In genomic region chr5:91170266-91170665, GRCh38 we compare ENCODE assay signal across 12 cellular contexts.
DNase-seq lines count a peak whose midpoint lies in the region; ATAC-seq and TF ChIP-seq lines count a peak whose summit lies in the region.
"Had no signal": no experiment of that assay in that cellular context is flagged by ENCODE, and none has a peak within 500 bp of the region (broad histone marks: within the 10 kb centered on the region; RNA-seq: fewer than 3 reads in every experiment).

No MANE protein-coding gene starts in this region.

- H3K4me3 ChIP-seq in AG10803 (ENCODE audit: low read length): no peak overlapping the region

- TF ChIP-seq CTCF in AG10803 (conservative IDR thresholded peaks at IDR 0.05; ENCODE audit: low read length) (no peak), HFFc6 (IDR thresholded peaks at IDR 0.05) (no peak)

- H3K4me3 Mint-ChIP-seq in HFFc6: no peak overlapping the region
- no peak overlapping the region for H3K4me3 Mint-ChIP-seq in activated T-helper 1 cell treated with anti-CD3 and anti-CD28 coated beads, Interleukin-12 subunit alpha, Interleukin-12 subunit beta, Interleukin-2, Interleukin-4 antibody, amounts not matched to agents 30 ng/mL and 10 ng/mL and 1 ng/mL, durations not matched to agents 14 hours and 24 hours and 36 hours
- H3K4me3 Mint-ChIP-seq: endodermal cell had no signal

- H3K4me1 Mint-ChIP-seq in HFFc6 (ENCODE audit: low read depth): peaks cover 30% of the 10 kb centered on the region
- H3K4me1 Mint-ChIP-seq in activated T-helper 1 cell treated with anti-CD3 and anti-CD28 coated beads, Interleukin-12 subunit alpha, Interleukin-12 subunit beta, Interleukin-2, Interleukin-4 antibody, amounts not matched to agents 30 ng/mL and 10 ng/mL and 1 ng/mL, durations not matched to agents 14 hours and 24 hours and 36 hours (ENCODE audit: low read depth): peaks cover 17% of the 10 kb centered on the region

- DNase-seq in AG10803 (ENCODE audit: low read depth) (peak; percentile 84), HFFc6 (peak; percentile 47), fibroblast of the conjunctiva (ENCODE audit: low read depth) (peak; percentile 51), SHP77 treated with DMSO at 0.1 percent for 48 hours (lab: John Stamatoyannopoulos, UW) (no peak), activated gamma-delta T cell (lab: John Stamatoyannopoulos, UW) (no peak)
- DNase-seq in activated T-helper 1 cell treated with anti-CD3 and anti-CD28 coated beads, Interleukin-12 subunit alpha, Interleukin-12 subunit beta, Interleukin-2, Interleukin-4 antibody, amounts not matched to agents 30 ng/mL and 10 ng/mL and 1 ng/mL, durations not matched to agents 14 hours and 24 hours and 36 hours (ENCODE audit: low spot score): no peak
- DNase-seq in stimulated activated naive CD4-positive, alpha-beta T cell treated with Interleukin-2 at 50 U/mL for 16 hours (lab: John Stamatoyannopoulos, UW): no peak
- DNase-seq: Caco-2, endodermal cell, NCI-H1048, NCI-H82 had no signal

- intact Hi-C loops in activated T-helper 1 cell treated with anti-CD3 and anti-CD28 coated beads, Interleukin-12 subunit alpha, Interleukin-12 subunit beta, Interleukin-2, Interleukin-4 antibody, amounts not matched to agents 30 ng/mL and 10 ng/mL and 1 ng/mL, durations not matched to agents 14 hours and 24 hours and 36 hours (cut with micrococcal nuclease): loop anchor here (1.0 to 5.0 kb wide), 4 partner anchors 8 to 763 kb away; partner anchors contain the start of genes ARRDC3 and CETN3

- H3K9me3 Mint-ChIP-seq in HFFc6: no peaks in the 10 kb centered on the region
- H3K9me3 Mint-ChIP-seq in activated T-helper 1 cell treated with anti-CD3 and anti-CD28 coated beads, Interleukin-12 subunit alpha, Interleukin-12 subunit beta, Interleukin-2, Interleukin-4 antibody, amounts not matched to agents 30 ng/mL and 10 ng/mL and 1 ng/mL, durations not matched to agents 14 hours and 24 hours and 36 hours: no peaks in the 10 kb centered on the region
- H3K9me3 Mint-ChIP-seq: endodermal cell had no signal

- ATAC-seq in HG03354 (IDR thresholded peaks at IDR 0.05; ENCODE audit: poor library complexity, severe bottlenecking, unreplicated experiment): no peak

- H3K36me3 Mint-ChIP-seq in HFFc6 (ENCODE audit: low read depth): no peaks in the 10 kb centered on the region
- H3K36me3 Mint-ChIP-seq in activated T-helper 1 cell treated with anti-CD3 and anti-CD28 coated beads, Interleukin-12 subunit alpha, Interleukin-12 subunit beta, Interleukin-2, Interleukin-4 antibody, amounts not matched to agents 30 ng/mL and 10 ng/mL and 1 ng/mL, durations not matched to agents 14 hours and 24 hours and 36 hours (ENCODE audit: low read depth): no peaks in the 10 kb centered on the region

- H3K27me3 Mint-ChIP-seq in HFFc6 (ENCODE audit: insufficient read depth): no peaks in the 10 kb centered on the region; the same call in 1 of the 2 replicates
- H3K27me3 Mint-ChIP-seq in activated T-helper 1 cell treated with anti-CD3 and anti-CD28 coated beads, Interleukin-12 subunit alpha, Interleukin-12 subunit beta, Interleukin-2, Interleukin-4 antibody, amounts not matched to agents 30 ng/mL and 10 ng/mL and 1 ng/mL, durations not matched to agents 14 hours and 24 hours and 36 hours (ENCODE audit: insufficient read depth): peaks cover 11% of the 10 kb centered on the region

- H3K27ac Mint-ChIP-seq in HFFc6: peak overlapping the region; percentile 34; the same call in 1 of the 2 replicates
- H3K27ac Mint-ChIP-seq in activated T-helper 1 cell treated with anti-CD3 and anti-CD28 coated beads, Interleukin-12 subunit alpha, Interleukin-12 subunit beta, Interleukin-2, Interleukin-4 antibody, amounts not matched to agents 30 ng/mL and 10 ng/mL and 1 ng/mL, durations not matched to agents 14 hours and 24 hours and 36 hours: peak overlapping the region; percentile 24
- H3K27ac Mint-ChIP-seq: endodermal cell had no signal

Comparison
In these comparisons a context has a peak if more than half of its experiments do, and no peak if none do; other contexts are left out.
1. DNase-seq: peak in AG10803 (single experiment), HFFc6 (single experiment) and fibroblast of the conjunctiva (single experiment); none in activated T-helper 1 cell treated with anti-CD3 and anti-CD28 coated beads, Interleukin-12 subunit alpha, Interleukin-12 subunit beta, Interleukin-2, Interleukin-4 antibody, amounts not matched to agents 30 ng/mL and 10 ng/mL and 1 ng/mL, durations not matched to agents 14 hours and 24 hours and 36 hours (single experiment), stimulated activated naive CD4-positive, alpha-beta T cell treated with Interleukin-2 at 50 U/mL for 16 hours (single experiment), SHP77 treated with DMSO at 0.1 percent for 48 hours (single experiment) and activated gamma-delta T cell (single experiment).